Comparison of ENCODE assay signal across 1 cellular context in genomic region chr20:35461620-35462019, GRCh38.
TF ChIP-seq lines count a peak whose summit lies in the region.

No MANE protein-coding gene starts in this region.

TF ChIP-seq in HEK293, 187 proteins besides CTCF, POLR2A, EP300 and RAD21 (continued from another document):
- TF ChIP-seq ZNF692 (tag by site-specific recombination; IDR thresholded peaks at IDR 0.05) (0 out of 2 replicates have a peak, but pooled peaks have one; percentile 23), ZNF521 (tag by site-specific recombination; IDR thresholded peaks at IDR 0.05) (no peak), YY1 (tag by site-specific recombination; IDR thresholded peaks at IDR 0.05) (no peak), ZNF148 (tag by site-specific recombination; IDR thresholded peaks at IDR 0.05; ENCODE audit: borderline replicate concordance) (no peak), ZNF747 (tag by site-specific recombination; IDR thresholded peaks at IDR 0.05) (no peak), ZNF24 (tag by site-specific recombination; IDR thresholded peaks at IDR 0.05) (no peak), ZNF777 (tag by site-specific recombination; IDR thresholded peaks at IDR 0.05; ENCODE audit: borderline replicate concordance) (no peak), GLI2 (tag by site-specific recombination; IDR thresholded peaks at IDR 0.05; ENCODE audit: borderline replicate concordance, low read depth) (no peak), ZNF473 (tag by site-specific recombination; IDR thresholded peaks at IDR 0.05) (no peak), ZNF292 (tag by site-specific recombination; IDR thresholded peaks at IDR 0.05; ENCODE audit: borderline replicate concordance, low read depth) (no peak), ZSCAN16 (tag by site-specific recombination; IDR thresholded peaks at IDR 0.05) (no peak), REST (tag by site-specific recombination; IDR thresholded peaks at IDR 0.05) (no peak), ZNF629 (tag by site-specific recombination; IDR thresholded peaks at IDR 0.05) (peak; percentile 49), ZSCAN23 (tag by site-specific recombination; IDR thresholded peaks at IDR 0.05) (no peak), SCRT2 (tag by site-specific recombination; IDR thresholded peaks at IDR 0.05) (peak; percentile 79), TSHZ1 (tag by site-specific recombination; IDR thresholded peaks at IDR 0.05; ENCODE audit: borderline replicate concordance) (no peak), ZNF362 (tag by site-specific recombination; IDR thresholded peaks at IDR 0.05) (no peak)
